ENCODE assay signal across 27 cellular contexts in the genomic region with DNA sequence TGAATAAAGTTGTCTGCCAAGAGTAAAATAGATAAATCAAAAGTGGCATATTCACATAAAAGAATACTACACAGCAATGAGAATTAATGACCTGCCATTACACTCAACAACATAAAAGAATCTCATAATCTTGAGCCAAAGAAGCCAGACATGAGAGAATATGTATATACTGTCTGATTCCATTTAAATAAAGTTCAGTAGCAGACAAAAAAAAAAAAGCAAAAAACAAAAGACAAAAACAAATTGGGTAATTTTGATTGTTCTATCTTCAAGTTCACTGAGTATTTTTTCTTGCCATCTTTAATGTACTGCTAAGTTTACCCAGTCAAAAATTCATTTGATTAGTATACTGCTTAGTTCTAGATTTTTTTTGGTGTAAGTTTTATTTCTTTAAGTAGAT.
"Had no signal": no experiment of that assay in that cellular context is flagged by ENCODE, and none has a peak within 500 bp of the region (broad histone marks: within the 10 kb centered on the region; RNA-seq: fewer than 3 reads in every experiment).

No MANE protein-coding gene starts in this region.

- H3K36me3 ChIP-seq: colonic mucosa, esophagus muscularis mucosa, esophagus squamous epithelium, gastrocnemius medialis, gastroesophageal sphincter, heart left ventricle, heart right ventricle had no signal

- ATAC-seq: effector memory CD8-positive, alpha-beta T cell; esophagus mucosa; foreskin keratinocyte; gastrocnemius medialis; gastroesophageal sphincter; heart left ventricle; heart right ventricle had no signal

- H3K4me3 ChIP-seq: colonic mucosa, coronary artery, dorsolateral prefrontal cortex, esophagus muscularis mucosa, esophagus squamous epithelium, gastrocnemius medialis, gastroesophageal sphincter, heart left ventricle, heart right ventricle had no signal

- DNase-seq: colonic mucosa; dermis blood vessel endothelial cell; dorsolateral prefrontal cortex; effector CD4-positive, alpha-beta T cell; effector CD8-positive, alpha-beta T cell; effector memory CD4-positive, alpha-beta T cell; effector memory CD8-positive, alpha-beta T cell; endodermal cell; erythroblast; esophagus squamous epithelium; foreskin fibroblast; foreskin keratinocyte; foreskin melanocyte; gastrocnemius medialis; glutamatergic neuron; head of caudate nucleus; heart left ventricle; heart right ventricle had no signal

- FAIRE-seq: colon, endometrium, endothelial cell of umbilical vein, frontal cortex had no signal

- H3K27ac ChIP-seq: colonic mucosa, coronary artery, dorsolateral prefrontal cortex, epithelial cell of prostate, esophagus muscularis mucosa, esophagus squamous epithelium, foreskin keratinocyte, gastrocnemius medialis, gastroesophageal sphincter, heart left ventricle, heart right ventricle had no signal

- H3K27me3 ChIP-seq: colonic mucosa, esophagus squamous epithelium, foreskin keratinocyte, gastrocnemius medialis had no signal

- H3K4me1 ChIP-seq: colonic mucosa, esophagus muscularis mucosa, esophagus squamous epithelium, foreskin keratinocyte, gastrocnemius medialis, gastroesophageal sphincter, heart left ventricle, heart right ventricle had no signal

- H3K9me3 ChIP-seq: colonic mucosa, esophagus muscularis mucosa, esophagus squamous epithelium, gastrocnemius medialis had no signal
